10 cellular contexts compared by ENCODE assay signal in genomic region chr7:118311121-118311803, GRCh38.
DNase-seq lines count a peak whose midpoint lies in the region; ATAC-seq, FAIRE-seq and TF ChIP-seq lines count a peak whose summit lies in the region.
"Had no signal": no experiment of that assay in that cellular context is flagged by ENCODE, and none has a peak within 500 bp of the region (broad histone marks: within the 10 kb centered on the region; RNA-seq: fewer than 3 reads in every experiment).

No MANE protein-coding gene starts in this region.

- H3K4me2 ChIP-seq in K562 (ENCODE audit: insufficient read depth, low read length) (no peak overlapping the region), mesendoderm (ENCODE audit: low read length) (no peak overlapping the region)

- H3K36me3 ChIP-seq in K562 (ENCODE audit: control insufficient read depth, insufficient read depth, low read length) (no peaks in the 10 kb centered on the region), mesendoderm (ENCODE audit: control insufficient read depth, insufficient read depth, low read length) (no peaks in the 10 kb centered on the region)

- H3K79me2 ChIP-seq in K562 (ENCODE audit: control insufficient read depth, insufficient read depth, low read length) (no peaks in the 10 kb centered on the region), mesendoderm (ENCODE audit: control insufficient read depth, insufficient read depth, low read length) (no peaks in the 10 kb centered on the region)

- no peak for TF ChIP-seq POLR2A in GM18505 (IDR thresholded peaks at IDR 0.05; ENCODE audit: borderline replicate concordance, extremely low read depth, insufficient read depth, insufficient read length)
- no peak for TF ChIP-seq POLR2A in K562 (conservative IDR thresholded peaks at IDR 0.05)

- no peak overlapping the region for H3K56ac ChIP-seq in mesendoderm (ENCODE audit: low read length)

- in situ Hi-C loops in K562 (cut with MboI) = no loop called here

- no TSS peak for BruUV-seq in K562 (replicated peaks; lab: Mats Ljungman, UMichigan)

- TF ChIP-seq CTCF in K562 (IDR thresholded peaks at IDR 0.05 in 2 of 3, conservative IDR thresholded peaks at IDR 0.05 in 1 of 3; ENCODE audit: insufficient read depth in 2 of 3, low read depth in 1 of 3, low read length in 3 of 3) = no peak

- no peak overlapping the region for H2BK15ac ChIP-seq in mesendoderm (replicated peaks; ENCODE audit: low read depth)

- ATAC-seq in GM18505 (IDR thresholded peaks at IDR 0.05; ENCODE audit: unreplicated experiment) (peak; percentile 88), GM21619 (IDR thresholded peaks at IDR 0.05; ENCODE audit: unreplicated experiment) (peak; percentile 74), HG03558 (IDR thresholded peaks at IDR 0.05; ENCODE audit: extremely low read depth, unreplicated experiment) (peak; percentile 70), K562 (no peak)

- H3K27me3 ChIP-seq in K562 (ENCODE audit: control insufficient read depth in 2 of 2, insufficient read depth in 2 of 2, low read length in 2 of 2) (no peaks in the 10 kb centered on the region), mesendoderm (ENCODE audit: insufficient read depth, low read length, poor library complexity) (no peaks in the 10 kb centered on the region)

- no peaks in the 10 kb centered on the region for H4K20me1 ChIP-seq in K562 (replicated peaks; ENCODE audit: control insufficient read depth, insufficient read depth, low read length)

- H3K27ac ChIP-seq in K562 (ENCODE audit: extremely low read depth, low read depth, low read length) (no peak overlapping the region), mesendoderm (ENCODE audit: low read depth, low read length) (no peak overlapping the region)

- no peak overlapping the region for H2BK5ac ChIP-seq in mesendoderm (ENCODE audit: low read length)

- no peak for FAIRE-seq in K562 (lab: Jason Lieb, UNC)

- H3K18ac ChIP-seq in mesendoderm (ENCODE audit: low read length) = no peak overlapping the region

- no peak overlapping the region for H3K23ac ChIP-seq in mesendoderm (ENCODE audit: low read length)

- WGBS in K562 (ENCODE audit: insufficient coverage, low coverage, missing lambda C conversion rate) = 0% methylated on average over 1 of the region's 1 CpG
- no CpG with 5 or more reads among the region's 1 CpG for WGBS in mesendoderm (ENCODE audit: extremely low coverage, insufficient coverage, low lambda C conversion rate)

- no peak overlapping the region for H3K4ac ChIP-seq in mesendoderm (ENCODE audit: low read depth, low read length)

- H3K9me3 ChIP-seq in K562 (replicated peaks; ENCODE audit: control insufficient read depth, insufficient read depth, low read depth, low read length) = 0 out of 2 replicates have a peak, but pooled peaks cover 2% of the 10 kb centered on the region

- no peak overlapping the region for H4K5ac ChIP-seq in mesendoderm (ENCODE audit: low read length)

- no peaks in the 10 kb centered on the region for H3K79me1 ChIP-seq in mesendoderm (ENCODE audit: low read length)

- H2AK5ac ChIP-seq in mesendoderm (ENCODE audit: low read length) = no peak overlapping the region

- H2BK120ac ChIP-seq in mesendoderm (ENCODE audit: low read depth, low read length) = no peak overlapping the region

- H3K9me1 ChIP-seq in K562 (ENCODE audit: control insufficient read depth, insufficient read depth, low read length) = no peaks in the 10 kb centered on the region

- intact Hi-C loops in K562 (cut with micrococcal nuclease) = no loop called here

- TF ChIP-seq RAD21 in K562 (CRISPR knock-in tag; conservative IDR thresholded peaks at IDR 0.05 in 1 of 2, IDR thresholded peaks at IDR 0.05 in 1 of 2) = peak in 1 of 2 experiments; percentile 15; a peak in 1 of 4 replicates

- H2AFZ ChIP-seq in K562 (ENCODE audit: low read depth, low read length) = no peak overlapping the region

- H3K4me3 ChIP-seq in K562 (no peak overlapping the region), mesendoderm (ENCODE audit: low read length) (no peak overlapping the region)

- DNase-seq in K562 (ENCODE audit: extremely low read depth in 1 of 4, low spot score in 3 of 4) = no peak
- DNase-seq in AG08396 (ENCODE audit: low spot score) = no peak
- no peak for DNase-seq in iPS-NIHi11 (ENCODE audit: low spot score)
- DNase-seq in mesendoderm = no peak
- no peak for DNase-seq in NCI-H1694 (lab: John Stamatoyannopoulos, UW)
- DNase-seq: activated CD4-positive, alpha-beta T cell treated with anti-CD3 and anti-CD28 coated beads, Interleukin-2, amount 50 U/mL, for 1 hour; head of caudate nucleus had no signal

- POLR2A ChIA-PET in K562 (lab: Yijun Ruan, JAX) = no interaction called here

- H3K4me1 ChIP-seq in K562 (replicated peaks in 1 of 2; ENCODE audit: control insufficient read depth in 2 of 2, insufficient read depth in 2 of 2, low read length in 2 of 2) (no peaks in the 10 kb centered on the region), mesendoderm (ENCODE audit: control insufficient read depth, low read depth, low read length) (no peaks in the 10 kb centered on the region)

- H4K8ac ChIP-seq in mesendoderm (ENCODE audit: low read depth, low read length) = no peak overlapping the region

- H3K9ac ChIP-seq in K562 (ENCODE audit: insufficient read depth in 1 of 2, low read depth in 2 of 2, low read length in 2 of 2) = no peak overlapping the region
- H3K9ac ChIP-seq in mesendoderm (ENCODE audit: low read length) = no peak overlapping the region

- CTCF ChIA-PET in K562 (lab: Yijun Ruan, JAX; ENCODE audit: low intra/inter-chr PET ratio) = no interaction called here

- peak; percentile 9; the same call in 1 of the 2 replicates for TF ChIP-seq EP300 in K562 (IDR thresholded peaks at IDR 0.05; ENCODE audit: low read length)

TF ChIP-seq in K562, 482 proteins besides CTCF, POLR2A, EP300 and RAD21:
- no peak for TF ChIP-seq MEF2A (IDR thresholded peaks at IDR 0.05; ENCODE audit: control insufficient read depth, low read depth, low read length)
- TF ChIP-seq CREB1 (IDR thresholded peaks at IDR 0.05) = no peak
- no peak for TF ChIP-seq CREB1 (CRISPR knock-in tag; IDR thresholded peaks at IDR 0.05)
- TF ChIP-seq ZNF79 (CRISPR knock-in tag; IDR thresholded peaks at IDR 0.05; ENCODE audit: low read depth) = peak; percentile 78
- peak in 1 of 2 experiments; percentile 43; a peak in 1 of 4 replicates for TF ChIP-seq TRIM24 (IDR thresholded peaks at IDR 0.05)
- no peak for TF ChIP-seq NR2C2 (CRISPR knock-in tag; IDR thresholded peaks at IDR 0.05)
- TF ChIP-seq NR2C2 (tag; IDR thresholded peaks at IDR 0.05) = peak; percentile 27; the same call in 1 of the 2 replicates
- peak; percentile 78 for TF ChIP-seq GABPA (tag; conservative IDR thresholded peaks at IDR 0.05; ENCODE audit: low read depth)
- TF ChIP-seq PBX2 (CRISPR knock-in tag; IDR thresholded peaks at IDR 0.05; ENCODE audit: low read depth) = no peak
- TF ChIP-seq PBX2 (tag; conservative IDR thresholded peaks at IDR 0.05; ENCODE audit: low read depth) = 0 out of 2 replicates have a peak, but pooled peaks have one; percentile 20
- no peak for TF ChIP-seq KLF13 (tag; IDR thresholded peaks at IDR 0.05; ENCODE audit: borderline replicate concordance, low read depth)
- TF ChIP-seq ZNF584 (CRISPR knock-in tag; IDR thresholded peaks at IDR 0.05; ENCODE audit: low read depth) = peak; percentile 70; the same call in 1 of the 2 replicates
- TF ChIP-seq SRSF7 (optimal IDR thresholded peaks at IDR 0.05; ENCODE audit: low read depth, low read length) = no peak
- peak; percentile 40 for TF ChIP-seq MEIS2 (IDR thresholded peaks at IDR 0.05; ENCODE audit: partially characterized antibody)
- TF ChIP-seq CEBPG (CRISPR knock-in tag; IDR thresholded peaks at IDR 0.05) = peak; percentile 57; the same call in 1 of the 2 replicates
- TF ChIP-seq CEBPG (tag; conservative IDR thresholded peaks at IDR 0.05 in 1 of 2, IDR thresholded peaks at IDR 0.05 in 1 of 2) = peak; percentile 92 to 95
- TF ChIP-seq ATF4 (CRISPR knock-in tag; IDR thresholded peaks at IDR 0.05) = peak; percentile 94
- 0 out of 2 replicates have a peak, but pooled peaks have one; percentile 9 for TF ChIP-seq ATF3 (IDR thresholded peaks at IDR 0.05)
- no peak for TF ChIP-seq ATF3 (CRISPR knock-in tag; conservative IDR thresholded peaks at IDR 0.05)
